ENCODE assay signal across 11 cellular contexts in genomic region chr5:111225926-111226325, GRCh38. TPM values are rescaled to one million over a fixed set of nuclear protein-coding genes. Genes with fewer than 3 reads are reported as not detected.
A peak's percentile ranks its signal among the peaks of the same experiment; 100 is the strongest.
DNase-seq lines count a peak whose midpoint lies in the region; ATAC-seq, FAIRE-seq and TF ChIP-seq lines count a peak whose summit lies in the region.
"Had no signal": no experiment of that assay in that cellular context is flagged by ENCODE, and none has a peak within 500 bp of the region (broad histone marks: within the 10 kb centered on the region; RNA-seq: fewer than 3 reads in every experiment).

No MANE protein-coding gene starts in this region.

- peak overlapping the region; percentile 90 for H3K4me3 ChIP-seq in OCI-LY1 (ENCODE audit: low read depth, low read length, poor library complexity, severe bottlenecking)
- H3K4me3 ChIP-seq in hepatocyte, result no peak overlapping the region
- no peak overlapping the region for H3K4me3 ChIP-seq in right lobe of liver
- H3K4me3 ChIP-seq: pancreas had no signal

- H3K36me3 ChIP-seq in OCI-LY1 (ENCODE audit: insufficient read depth, low read length) (peaks cover 15% of the 10 kb centered on the region; the same call in 1 of the 2 replicates), hepatocyte (replicated peaks; ENCODE audit: insufficient read depth, low read depth) (no peaks in the 10 kb centered on the region), right lobe of liver (no peaks in the 10 kb centered on the region)
- H3K36me3 ChIP-seq: pancreas had no signal

- no peak for TF ChIP-seq POLR2A in right lobe of liver (IDR thresholded peaks at IDR 0.05)

- H3K27ac ChIP-seq in OCI-LY1 (ENCODE audit: low read depth, low read length, poor library complexity, severe bottlenecking), result peak overlapping the region; percentile 98
- no peak overlapping the region for H3K27ac ChIP-seq in hepatocyte
- H3K27ac ChIP-seq in right lobe of liver, result no peak overlapping the region
- H3K27ac ChIP-seq: pancreas had no signal

- TF ChIP-seq CTCF in OCI-LY1 (IDR thresholded peaks at IDR 0.05; ENCODE audit: low read length), result no peak
- no peak for TF ChIP-seq CTCF in hepatocyte (IDR thresholded peaks at IDR 0.05; ENCODE audit: poor library complexity)
- no peak for TF ChIP-seq CTCF in right lobe of liver (IDR thresholded peaks at IDR 0.05)

- H3K4me2 ChIP-seq in OCI-LY1 (ENCODE audit: low read length) (peak overlapping the region; percentile 93), hepatocyte (peak overlapping the region; percentile 93)

- in situ Hi-C loops in G401 (cut with HindIII; ENCODE audit: low sequenced_read_pairs), result no loop called here

- WGBS in hepatocyte (ENCODE audit: low lambda C conversion rate, missing lambda C conversion rate), result 72% methylated on average over 4 of the region's 4 CpGs
- WGBS in right lobe of liver (ENCODE audit: insufficient coverage, low coverage, low lambda C conversion rate, missing lambda C conversion rate), result 44% methylated on average over 4 of the region's 4 CpGs

- DNase-seq in G401 (ENCODE audit: low spot score) (peak; percentile 45), GM19239 (ENCODE audit: insufficient read length, low spot score) (no peak), hepatocyte (ENCODE audit: low spot score) (no peak), iPS-NIHi11 (ENCODE audit: low spot score) (no peak), NCI-H2196 (lab: John Stamatoyannopoulos, UW; ENCODE audit: unreplicated experiment) (no peak), right lobe of liver (no peak)
- DNase-seq: kidney glomerular epithelial cell; NK-92 treated with Interleukin-12 subunit alpha and Interleukin-12 subunit beta, amount 100 ng/mL, for 24 hours; pancreas had no signal

- ATAC-seq in HG02678 (IDR thresholded peaks at IDR 0.05; ENCODE audit: unreplicated experiment) (no peak), right lobe of liver (no peak)
- ATAC-seq: pancreas had no signal

- H3K27me3 ChIP-seq in OCI-LY1 (ENCODE audit: insufficient read depth, low read length), result no peaks in the 10 kb centered on the region
- H3K27me3 ChIP-seq in hepatocyte, result peaks cover 46% of the 10 kb centered on the region
- peaks cover 4 to 7% of the 10 kb centered on the region in 2 donors for H3K27me3 ChIP-seq in right lobe of liver

- intact Hi-C loops in right lobe of liver (cut with DNase I), result no loop called here

- H4K20me1 ChIP-seq in OCI-LY1 (ENCODE audit: insufficient read depth, low read length) (no peaks in the 10 kb centered on the region), hepatocyte (ENCODE audit: insufficient read depth, poor library complexity, severe bottlenecking) (no peaks in the 10 kb centered on the region)

- peak; percentile 64 for FAIRE-seq in GM19239 (lab: Jason Lieb, UNC)
- FAIRE-seq: pancreas had no signal

- peaks cover 19% of the 10 kb centered on the region; the same call in 1 of the 2 replicates for H3F3A ChIP-seq in OCI-LY1 (ENCODE audit: insufficient read depth, low read length)

- H3K9me2 ChIP-seq in OCI-LY1 (ENCODE audit: low read depth, low read length) (no peaks in the 10 kb centered on the region), hepatocyte (replicated peaks; ENCODE audit: insufficient read depth) (no peaks in the 10 kb centered on the region)

- H3K4me1 ChIP-seq in OCI-LY1 (ENCODE audit: insufficient read depth, low read length, severe bottlenecking) (peaks cover 56% of the 10 kb centered on the region), hepatocyte (ENCODE audit: insufficient read depth) (no peaks in the 10 kb centered on the region), right lobe of liver (peaks cover 0 to 12% (median 0%) of the 10 kb centered on the region in 4 donors)

- no peak overlapping the region for H2AFZ ChIP-seq in OCI-LY1 (ENCODE audit: low read length)
- H2AFZ ChIP-seq in hepatocyte, result no peak overlapping the region

- H3K79me2 ChIP-seq in OCI-LY1 (ENCODE audit: insufficient read depth, low read length) (peaks cover 62% of the 10 kb centered on the region), hepatocyte (no peaks in the 10 kb centered on the region)

- H3K9me3 ChIP-seq in OCI-LY1 (ENCODE audit: low read length) (no peaks in the 10 kb centered on the region), hepatocyte (ENCODE audit: low read depth) (no peaks in the 10 kb centered on the region), right lobe of liver (no peaks in the 10 kb centered on the region)
- H3K9me3 ChIP-seq: pancreas had no signal

- peak overlapping the region; percentile 92 for H3K9ac ChIP-seq in OCI-LY1 (ENCODE audit: low read length)

RNA-seq across cellular contexts. Expression of gene CAMK4, which starts 1.7 kb away (rescaled TPM):
- under 0.01 TPM in 1 of 2 replicates, not detected in the other for total RNA-seq in G401 (2014; rRNA removed; shearing (Covaris generic))
- total RNA-seq in hepatocyte (1.6 and 3.4 TPM in 2 replicates), right lobe of liver (1 to 10 TPM in 3 of 6 experiments, under 1 TPM in 3; 0.81 to 4.3 (median 1.3) TPM)
- 0.64 and 1.0 TPM in 2 replicates for polyA plus RNA-seq in hepatocyte
